1 cellular context compared by ENCODE assay signal in genomic region chr2:3631851-3632659, GRCh38.
TF ChIP-seq lines count a peak whose summit lies in the region.

No MANE protein-coding gene starts in this region.

TF ChIP-seq in HepG2, 621 proteins besides CTCF, POLR2A, EP300 and RAD21:
- TF ChIP-seq ZSCAN22 (CRISPR knock-in tag; IDR thresholded peaks at IDR 0.05): peak; percentile 90
- no peak for TF ChIP-seq DNMT1 (CRISPR knock-in tag; IDR thresholded peaks at IDR 0.05)
